In the genomic region with DNA sequence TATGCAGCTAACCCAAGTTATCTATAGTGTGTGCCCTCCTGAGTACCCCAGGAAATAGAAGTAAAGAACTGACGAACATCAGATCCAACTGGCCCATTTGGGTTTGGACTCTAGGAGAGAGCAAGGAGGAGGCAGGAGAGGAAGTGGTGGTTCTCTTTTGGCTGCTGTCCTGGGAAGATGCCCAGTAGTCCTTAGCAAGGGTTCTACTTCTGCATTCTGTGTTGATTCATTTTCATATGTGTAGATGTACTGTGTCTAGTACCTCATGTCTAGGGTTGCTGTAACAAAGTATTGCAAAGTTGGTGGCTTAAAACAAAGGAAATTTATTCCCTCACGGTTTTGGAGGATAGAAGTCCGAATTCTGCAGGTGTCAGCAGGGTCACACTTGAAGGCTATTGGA, we compare ENCODE assay signal across 20 cellular contexts. TPM values are rescaled to one million over a fixed set of nuclear protein-coding genes. Genes with fewer than 3 reads are reported as not detected.
"Had no signal": no experiment of that assay in that cellular context is flagged by ENCODE, and none has a peak within 500 bp of the region (broad histone marks: within the 10 kb centered on the region; RNA-seq: fewer than 3 reads in every experiment).

No MANE protein-coding gene starts in this region.

- H3K27ac Mint-ChIP-seq: activated CD4-positive, alpha-beta T cell treated with anti-CD3 and anti-CD28 coated beads, Interleukin-2, amount 10 ng/mL, durations not matched to agents 24 days and 14 days; activated CD8-positive, alpha-beta T cell treated with anti-CD3 and anti-CD28 coated beads, Interleukin-2, amount 10 ng/mL, durations not matched to agents 7 days and 5 days; activated naive CD4-positive, alpha-beta T cell treated with anti-CD3 and anti-CD28 coated beads, Interleukin-2, amount 50 U/mL, for 24 hours; nephron; stimulated activated naive CD8-positive, alpha-beta T cell treated with anti-CD3 and anti-CD28 coated beads, Interleukin-15, amount 100 ng/mL, for 72 hours; T-helper 2 cell treated with Interferon-gamma antibody and Interleukin-4, amounts not matched to agents 5 μg/mL and 100 μg/mL, for 36 hours had no signal

- H3K4me1 Mint-ChIP-seq: activated CD4-positive, alpha-beta T cell treated with anti-CD3 and anti-CD28 coated beads, Interleukin-2, amount 10 ng/mL, durations not matched to agents 24 days and 14 days; activated naive CD4-positive, alpha-beta T cell treated with anti-CD3 and anti-CD28 coated beads, Interleukin-2, amount 50 U/mL, for 24 hours; nephron; stimulated activated naive CD8-positive, alpha-beta T cell treated with anti-CD3 and anti-CD28 coated beads, Interleukin-15, amount 100 ng/mL, for 72 hours had no signal

- DNase-seq: activated CD4-positive, alpha-beta T cell treated with anti-CD3 and anti-CD28 coated beads, Interleukin-2, amount 10 ng/mL, durations not matched to agents 24 days and 14 days; activated CD4-positive, CD25-positive, alpha-beta regulatory T cell; activated CD8-positive, alpha-beta memory T cell treated with anti-CD3 and anti-CD28 coated beads, Interleukin-2, amount 50 U/mL, for 4 hours; activated CD8-positive, alpha-beta T cell treated with anti-CD3 and anti-CD28 coated beads, Interleukin-2, amount 10 ng/mL, durations not matched to agents 7 days and 5 days; activated effector memory CD4-positive, alpha-beta T cell treated with anti-CD3 and anti-CD28 coated beads, Interleukin-2, amount 50 U/mL, for 16 hours; activated T-cell treated with anti-CD3 and anti-CD28 coated beads, Interleukin-2, amount 50 U/mL, for 48 hours; islet precursor cell; mesenchymal stem cell; stimulated activated naive CD8-positive, alpha-beta T cell treated with anti-CD3 and anti-CD28 coated beads, Interleukin-15, amount 100 ng/mL, for 72 hours; testis had no signal

- H3K36me3 Mint-ChIP-seq: activated naive CD4-positive, alpha-beta T cell treated with anti-CD3 and anti-CD28 coated beads, Interleukin-2, amount 50 U/mL, for 24 hours had no signal

- H3K9me3 Mint-ChIP-seq: activated CD4-positive, alpha-beta T cell treated with anti-CD3 and anti-CD28 coated beads, Interleukin-2, amount 10 ng/mL, durations not matched to agents 24 days and 14 days; activated naive CD4-positive, alpha-beta T cell treated with anti-CD3 and anti-CD28 coated beads, Interleukin-2, amount 50 U/mL, for 24 hours; nephron; stimulated activated naive CD8-positive, alpha-beta T cell treated with anti-CD3 and anti-CD28 coated beads, Interleukin-15, amount 100 ng/mL, for 72 hours; T-helper 2 cell treated with Interferon-gamma antibody and Interleukin-4, amounts not matched to agents 5 μg/mL and 100 μg/mL, for 36 hours had no signal

- ATAC-seq: activated CD8-positive, alpha-beta T cell treated with anti-CD3 and anti-CD28 coated beads, Interleukin-2, amount 10 ng/mL, durations not matched to agents 7 days and 5 days; sciatic nerve; stimulated activated naive CD8-positive, alpha-beta T cell treated with anti-CD3 and anti-CD28 coated beads, Interleukin-15, amount 100 ng/mL, for 72 hours had no signal

- H3K4me3 Mint-ChIP-seq: activated CD4-positive, alpha-beta T cell treated with anti-CD3 and anti-CD28 coated beads, Interleukin-2, amount 10 ng/mL, durations not matched to agents 24 days and 14 days; activated CD8-positive, alpha-beta T cell treated with anti-CD3 and anti-CD28 coated beads, Interleukin-2, amount 10 ng/mL, durations not matched to agents 7 days and 5 days; activated naive CD4-positive, alpha-beta T cell treated with anti-CD3 and anti-CD28 coated beads, Interleukin-2, amount 50 U/mL, for 24 hours; nephron; stimulated activated naive CD8-positive, alpha-beta T cell treated with anti-CD3 and anti-CD28 coated beads, Interleukin-15, amount 100 ng/mL, for 72 hours; T-helper 2 cell treated with Interferon-gamma antibody and Interleukin-4, amounts not matched to agents 5 μg/mL and 100 μg/mL, for 36 hours had no signal

RNA-seq across cellular contexts. Expression of gene MMP27, which starts 6.6 kb away (rescaled TPM):
- total RNA-seq: activated CD4-positive, alpha-beta T cell treated with anti-CD3 and anti-CD28 coated beads, Interleukin-2, amount 10 ng/mL, durations not matched to agents 24 days and 14 days; activated CD8-positive, alpha-beta T cell treated with anti-CD3 and anti-CD28 coated beads, Interleukin-2, amount 10 ng/mL, durations not matched to agents 7 days and 5 days; cardiac septum; hepatocyte; liver; omental fat pad; prostate gland; sciatic nerve; testis; ureter had no signal

RNA-seq across cellular contexts. Expression of gene MMP8, which starts 12.6 kb away (rescaled TPM):
- total RNA-seq: activated CD4-positive, alpha-beta T cell treated with anti-CD3 and anti-CD28 coated beads, Interleukin-2, amount 10 ng/mL, durations not matched to agents 24 days and 14 days; activated CD8-positive, alpha-beta T cell treated with anti-CD3 and anti-CD28 coated beads, Interleukin-2, amount 10 ng/mL, durations not matched to agents 7 days and 5 days; prostate gland; ureter had no signal
